ENCODE assay signal across 17 cellular contexts in the genomic region with DNA sequence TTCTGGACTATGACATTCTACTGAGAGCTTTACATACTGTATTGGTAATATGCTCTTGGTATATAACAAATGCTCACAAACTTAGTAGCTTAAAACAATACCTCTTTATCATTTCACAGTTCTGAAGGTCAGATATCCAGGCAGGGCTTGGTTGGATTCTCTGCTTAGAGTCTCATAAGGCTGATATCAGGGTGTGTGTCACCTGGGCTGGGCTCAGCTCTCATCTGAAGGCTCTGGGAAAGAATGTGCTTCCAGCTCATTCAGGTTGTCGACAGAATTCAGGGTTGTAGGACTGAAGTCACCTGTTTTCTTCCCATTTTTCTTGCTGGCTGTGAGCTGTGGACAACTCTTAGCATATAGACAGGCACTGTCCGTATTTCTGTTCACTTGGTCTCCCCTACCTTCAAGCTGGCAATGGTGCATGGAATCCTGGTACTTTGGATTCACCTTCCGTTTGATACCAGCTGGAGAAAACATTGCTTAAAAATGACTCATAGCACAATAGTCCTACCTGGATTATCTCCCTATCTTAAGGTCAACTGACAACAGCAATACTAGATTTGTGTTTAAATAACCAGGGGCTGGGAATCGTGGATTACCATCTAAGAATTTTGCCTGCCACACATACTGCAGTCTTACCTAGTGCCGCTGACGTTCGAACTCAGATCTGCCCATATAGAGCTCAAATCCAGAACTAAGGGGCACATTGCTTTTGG.
A peak's percentile ranks its signal among the peaks of the same experiment; 100 is the strongest.
DNase-seq lines count a peak whose midpoint lies in the region; ATAC-seq, FAIRE-seq and TF ChIP-seq lines count a peak whose summit lies in the region.
"Had no signal": no experiment of that assay in that cellular context is flagged by ENCODE, and none has a peak within 500 bp of the region (broad histone marks: within the 10 kb centered on the region; RNA-seq: fewer than 3 reads in every experiment).

No MANE protein-coding gene starts in this region.

- no peaks in the 10 kb centered on the region for H3K9me3 ChIP-seq in suprapubic skin
- peaks cover 0 to 4% (median 0%) of the 10 kb centered on the region in 12 donors for H3K9me3 ChIP-seq in heart left ventricle
- H3K9me3 ChIP-seq: A549 had no signal

- H3K36me3 ChIP-seq in bronchial epithelial cell (ENCODE audit: control insufficient read depth, insufficient read depth, low read length) (peaks cover 5% of the 10 kb centered on the region), suprapubic skin (peaks cover 12% of the 10 kb centered on the region), heart left ventricle (peaks cover 2 to 37% (median 19%) of the 10 kb centered on the region in 9 donors)

- intact Hi-C loops in heart left ventricle (cut with DNase I), result no loop called here

- TF ChIP-seq CTCF in bronchial epithelial cell (IDR thresholded peaks at IDR 0.05; ENCODE audit: insufficient read depth, low read length, severe bottlenecking) (no peak), suprapubic skin (IDR thresholded peaks at IDR 0.05) (no peak), heart left ventricle (IDR thresholded peaks at IDR 0.05) (no peak)

- no peak overlapping the region for H3K4me3 ChIP-seq in bronchial epithelial cell (ENCODE audit: low read depth, low read length)
- H3K4me3 ChIP-seq in suprapubic skin, result no peak overlapping the region
- H3K4me3 ChIP-seq in heart left ventricle, result no peak overlapping the region
- H3K4me3 ChIP-seq: A549 had no signal

- H3K27ac ChIP-seq in suprapubic skin, result peak overlapping the region; percentile 15
- no peak overlapping the region for H3K27ac ChIP-seq in heart left ventricle
- H3K27ac ChIP-seq: A549 had no signal

- H3K4me1 ChIP-seq in suprapubic skin (peaks cover 29% of the 10 kb centered on the region), heart left ventricle (peaks cover 0 to 12% (median 0%) of the 10 kb centered on the region in 12 donors)
- H3K4me1 ChIP-seq: A549 had no signal

- WGBS in suprapubic skin, result 94% methylated on average over 7 of the region's 7 CpGs
- 92 to 98% (median 97%) methylated on average over 7 of the region's 7 CpGs for WGBS in heart left ventricle, 4 donors

- DNase-seq in OCI-M1 (lab: John Stamatoyannopoulos, UW), result peak; percentile 96
- DNase-seq in bronchial epithelial cell (ENCODE audit: low read depth), result peak; percentile 19
- DNase-seq in left lobe of liver (ENCODE audit: low spot score), result no peak
- no peak for DNase-seq in suprapubic skin (ENCODE audit: low spot score in 2 of 2)
- DNase-seq in NCI-H2227 (lab: John Stamatoyannopoulos, UW; ENCODE audit: unreplicated experiment), result no peak
- DNase-seq in heart left ventricle, result no peak
- DNase-seq: CD4-positive, alpha-beta T cell; H7; HFFc6; NCI-H1417; NCI-H2029; NCI-H526; Right ventricle myocardium superior had no signal

- peak; percentile 40 for FAIRE-seq in bronchial epithelial cell (lab: Jason Lieb, UNC)
- FAIRE-seq: A549, D721Med, GM12891 had no signal

- no peaks in the 10 kb centered on the region for H3K27me3 ChIP-seq in bronchial epithelial cell (ENCODE audit: control insufficient read depth, insufficient read depth, low read length)
- no peaks in the 10 kb centered on the region for H3K27me3 ChIP-seq in suprapubic skin
- H3K27me3 ChIP-seq in heart left ventricle, result no peaks in the 10 kb centered on the region

- no peak for TF ChIP-seq POLR2A in suprapubic skin (IDR thresholded peaks at IDR 0.05)
- TF ChIP-seq POLR2A in heart left ventricle (IDR thresholded peaks at IDR 0.05), result no peak

- ATAC-seq in left lobe of liver (peak; percentile 61), heart left ventricle (no peak), HG03342 (IDR thresholded peaks at IDR 0.05; ENCODE audit: unreplicated experiment) (no peak)
- ATAC-seq: A549 had no signal

- TF ChIP-seq EP300 in suprapubic skin (IDR thresholded peaks at IDR 0.05), result no peak

Comparison
In these comparisons a context has a peak if more than half of its experiments do, and no peak if none do; other contexts are left out.
1. DNase-seq: peak in OCI-M1 (single experiment) and bronchial epithelial cell (single experiment); none in left lobe of liver (single experiment), suprapubic skin (0 of 2), NCI-H2227 (single experiment) and heart left ventricle (0 of 5).